ENCODE assay signal across 1 cellular context in the genomic region with DNA sequence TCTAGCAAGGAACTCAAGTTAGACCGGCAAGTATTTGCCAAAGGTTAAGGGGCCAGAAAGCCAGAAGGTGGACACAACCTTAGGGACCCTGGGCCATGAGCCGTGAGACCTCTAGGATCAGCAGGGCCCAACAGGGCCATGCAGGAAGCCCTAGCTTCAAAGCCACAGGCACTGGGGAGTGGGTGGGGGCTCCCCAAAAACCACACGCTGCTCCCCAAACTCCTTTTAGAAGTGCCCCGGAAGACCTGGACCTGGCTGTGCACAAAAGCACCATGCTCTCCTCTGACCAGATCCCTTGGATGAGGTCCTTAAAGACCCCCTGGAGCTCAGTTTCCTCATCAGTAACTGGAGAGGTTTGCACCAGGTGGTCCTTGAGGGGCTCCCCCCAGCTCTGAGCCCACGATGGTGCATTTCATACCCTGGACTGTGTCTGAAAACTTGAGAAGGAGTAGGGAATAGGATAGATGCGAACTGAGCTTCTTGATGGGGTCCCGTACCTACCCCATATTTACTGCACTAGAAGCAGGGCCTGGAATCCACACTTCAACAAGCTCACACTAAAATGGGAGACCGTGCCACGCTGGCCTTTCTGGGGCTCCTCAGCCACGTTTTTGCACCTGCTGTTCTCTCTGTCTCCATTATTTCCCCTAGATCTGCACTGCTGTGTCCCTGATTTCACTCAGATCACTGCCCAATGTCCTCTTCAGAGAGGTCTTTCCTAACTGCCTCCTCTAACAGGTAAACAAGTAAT.
TF ChIP-seq lines count a peak whose summit lies in the region.

No MANE protein-coding gene starts in this region.

TF ChIP-seq in HepG2, 621 proteins besides CTCF, POLR2A, EP300 and RAD21 (continued from another document):
- no peak for TF ChIP-seq AHDC1 (CRISPR knock-in tag; IDR thresholded peaks at IDR 0.05; ENCODE audit: borderline replicate concordance)
- TF ChIP-seq SALL1 (CRISPR knock-in tag; IDR thresholded peaks at IDR 0.05), result no peak
- no peak for TF ChIP-seq SPEN (CRISPR knock-in tag; IDR thresholded peaks at IDR 0.05; ENCODE audit: low read depth)
